ENCODE assay signal across 18 cellular contexts in the genomic region with DNA sequence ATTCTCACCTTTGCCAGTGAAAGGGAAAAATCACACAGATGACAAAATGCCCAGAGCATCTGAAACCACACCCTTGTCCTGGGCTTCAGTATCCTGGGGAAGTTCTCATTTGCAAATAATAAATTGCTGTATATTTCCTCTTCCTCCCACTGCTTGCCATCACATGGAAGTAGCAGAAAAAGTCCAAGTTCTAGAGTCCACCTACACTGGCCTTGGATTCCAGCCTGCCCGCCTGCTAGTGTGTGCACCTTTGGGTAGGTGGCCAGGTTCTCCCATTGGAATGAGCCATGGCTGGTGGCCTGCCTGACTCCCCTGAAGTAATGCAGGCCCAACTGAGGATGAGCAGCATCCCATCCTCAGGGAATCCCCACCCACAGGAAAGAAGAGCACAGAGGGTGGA.
DNase-seq lines count a peak whose midpoint lies in the region; ATAC-seq and TF ChIP-seq lines count a peak whose summit lies in the region.
"Had no signal": no experiment of that assay in that cellular context is flagged by ENCODE, and none has a peak within 500 bp of the region (broad histone marks: within the 10 kb centered on the region; RNA-seq: fewer than 3 reads in every experiment).

No MANE protein-coding gene starts in this region.

- H2AFZ ChIP-seq in KMS-11 (ENCODE audit: low read depth) (0 out of 2 replicates have a peak overlapping the region, but pooled peaks have one; percentile 35), neural progenitor cell (replicated peaks) (no peak overlapping the region)

- H3K27ac ChIP-seq in BLaER1 treated with 17β-estradiol and CSF1 and Interleukin-3, amounts not matched to agents 10 nM and 100 nM = no peak overlapping the region
- H3K27ac ChIP-seq in KMS-11 (peak overlapping the region; percentile 19; the same call in 1 of the 2 replicates), neural progenitor cell (no peak overlapping the region)
- H3K27ac ChIP-seq: C4-2B, HL-60 had no signal

- H3K36me3 Mint-ChIP-seq in neural progenitor cell (peaks cover 3% of the 10 kb centered on the region), progenitor cell of endocrine pancreas (ENCODE audit: insufficient read depth) (no peaks in the 10 kb centered on the region)
- H3K36me3 Mint-ChIP-seq: CD4-positive, alpha-beta memory T cell had no signal

- H3K4me3 Mint-ChIP-seq in neural progenitor cell (no peak overlapping the region), progenitor cell of endocrine pancreas (ENCODE audit: low read depth) (no peak overlapping the region)
- H3K4me3 Mint-ChIP-seq: B cell; CD4-positive, alpha-beta memory T cell had no signal

- H3K27me3 Mint-ChIP-seq in neural progenitor cell (ENCODE audit: insufficient read depth, low read depth) = peaks cover 13% of the 10 kb centered on the region
- peaks cover 9% of the 10 kb centered on the region for H3K27me3 Mint-ChIP-seq in progenitor cell of endocrine pancreas
- H3K27me3 Mint-ChIP-seq: CD4-positive, alpha-beta memory T cell had no signal

- H3K9me3 ChIP-seq in BLaER1 treated with 17β-estradiol and CSF1 and Interleukin-3, amounts not matched to agents 10 nM and 100 nM (replicated peaks in 1 of 11) = no peaks in the 10 kb centered on the region
- H3K9me3 ChIP-seq in neural progenitor cell (ENCODE audit: low read depth) = no peaks in the 10 kb centered on the region
- H3K9me3 ChIP-seq: HAP-1 had no signal

- H3F3A ChIP-seq in neural progenitor cell (ENCODE audit: low read depth) = no peaks in the 10 kb centered on the region

- H4K20me1 ChIP-seq in BLaER1 treated with 17β-estradiol and CSF1 and Interleukin-3, amounts not matched to agents 10 nM and 100 nM = no peaks in the 10 kb centered on the region
- H4K20me1 ChIP-seq in KMS-11 (ENCODE audit: insufficient read depth) (no peaks in the 10 kb centered on the region), neural progenitor cell (ENCODE audit: low read depth) (no peaks in the 10 kb centered on the region)

- H3K9me3 Mint-ChIP-seq in neural progenitor cell (peaks cover 4% of the 10 kb centered on the region), progenitor cell of endocrine pancreas (ENCODE audit: low read depth) (no peaks in the 10 kb centered on the region)

- DNase-seq in neural progenitor cell (ENCODE audit: low spot score) = no peak
- DNase-seq in progenitor cell of endocrine pancreas (ENCODE audit: low spot score, unreplicated experiment) = no peak
- DNase-seq in iPS-NIHi11 (ENCODE audit: low spot score) = no peak
- DNase-seq in activated CD4-positive, alpha-beta T cell treated with anti-CD3 and anti-CD28 coated beads for 1 hour = no peak
- DNase-seq: CD4-positive, alpha-beta memory T cell; DMS153; DMS79; GDM1; IMR-90 had no signal

- H3K4me1 Mint-ChIP-seq in neural progenitor cell (peaks cover 20% of the 10 kb centered on the region), progenitor cell of endocrine pancreas (ENCODE audit: low read depth) (no peaks in the 10 kb centered on the region)

- no peak overlapping the region for H3K4me3 ChIP-seq in BLaER1 treated with 17β-estradiol and CSF1 and Interleukin-3, amounts not matched to agents 10 nM and 100 nM
- H3K4me3 ChIP-seq in KMS-11 (IDR thresholded peaks at IDR 0.05; ENCODE audit: insufficient read depth, low read depth, low read length) (no peak overlapping the region), neural progenitor cell (no peak overlapping the region)
- H3K4me3 ChIP-seq: HAP-1, K562 had no signal

- ATAC-seq in HG03378 (IDR thresholded peaks at IDR 0.05; ENCODE audit: unreplicated experiment) = no peak
- ATAC-seq in GM19023 (IDR thresholded peaks at IDR 0.05; ENCODE audit: unreplicated experiment) = no peak
- ATAC-seq: K562 had no signal

- H3K36me3 ChIP-seq in BLaER1 treated with 17β-estradiol and CSF1 and Interleukin-3, amounts not matched to agents 10 nM and 100 nM = no peaks in the 10 kb centered on the region
- H3K36me3 ChIP-seq in KMS-11 (ENCODE audit: insufficient read depth) = no peaks in the 10 kb centered on the region
- no peaks in the 10 kb centered on the region for H3K36me3 ChIP-seq in neural progenitor cell
- H3K36me3 ChIP-seq: HAP-1 had no signal

- no peaks in the 10 kb centered on the region for H3K27me3 ChIP-seq in BLaER1 treated with 17β-estradiol and CSF1 and Interleukin-3, amounts not matched to agents 10 nM and 100 nM
- H3K27me3 ChIP-seq in KMS-11 (ENCODE audit: insufficient read depth, low read depth) = no peaks in the 10 kb centered on the region
- H3K27me3 ChIP-seq in neural progenitor cell = no peaks in the 10 kb centered on the region

- peak overlapping the region in 6 of 11 experiments; percentile 2 to 43 (median 30); a peak in 7 of 22 replicates for H3K4me2 ChIP-seq in BLaER1 treated with 17β-estradiol and CSF1 and Interleukin-3, amounts not matched to agents 10 nM and 100 nM
- H3K4me2 ChIP-seq in KMS-11 (peak overlapping the region; percentile 22; the same call in 1 of the 2 replicates), neural progenitor cell (no peak overlapping the region)

- H3K4me1 ChIP-seq in BLaER1 treated with 17β-estradiol and CSF1 and Interleukin-3, amounts not matched to agents 10 nM and 100 nM = peaks cover 10 to 97% (median 71%) of the 10 kb centered on the region in 10 experiments
- H3K4me1 ChIP-seq in KMS-11 (ENCODE audit: low read depth, poor library complexity, severe bottlenecking) = peaks cover 85% of the 10 kb centered on the region
- peaks cover 6% of the 10 kb centered on the region for H3K4me1 ChIP-seq in neural progenitor cell

- H3K79me2 ChIP-seq in KMS-11 (ENCODE audit: insufficient read depth, low read depth) (no peaks in the 10 kb centered on the region), neural progenitor cell (ENCODE audit: low read depth) (no peaks in the 10 kb centered on the region)

- no peak for TF ChIP-seq CTCF in KMS-11 (conservative IDR thresholded peaks at IDR 0.05; ENCODE audit: low read depth, low read length)
- no peak for TF ChIP-seq CTCF in neural progenitor cell (IDR thresholded peaks at IDR 0.05)
- TF ChIP-seq CTCF in progenitor cell of endocrine pancreas (IDR thresholded peaks at IDR 0.05; ENCODE audit: unreplicated experiment) = no peak

- no peak overlapping the region for H3K9ac ChIP-seq in BLaER1 treated with 17β-estradiol and CSF1 and Interleukin-3, amounts not matched to agents 10 nM and 100 nM
- H3K9ac ChIP-seq in KMS-11 (no peak overlapping the region), neural progenitor cell (no peak overlapping the region)

- peak overlapping the region; percentile 57 for H3K27ac Mint-ChIP-seq in neural progenitor cell
- H3K27ac Mint-ChIP-seq in progenitor cell of endocrine pancreas = peak overlapping the region; percentile 58
- H3K27ac Mint-ChIP-seq: B cell; CD4-positive, alpha-beta memory T cell had no signal
